In the genomic region with DNA sequence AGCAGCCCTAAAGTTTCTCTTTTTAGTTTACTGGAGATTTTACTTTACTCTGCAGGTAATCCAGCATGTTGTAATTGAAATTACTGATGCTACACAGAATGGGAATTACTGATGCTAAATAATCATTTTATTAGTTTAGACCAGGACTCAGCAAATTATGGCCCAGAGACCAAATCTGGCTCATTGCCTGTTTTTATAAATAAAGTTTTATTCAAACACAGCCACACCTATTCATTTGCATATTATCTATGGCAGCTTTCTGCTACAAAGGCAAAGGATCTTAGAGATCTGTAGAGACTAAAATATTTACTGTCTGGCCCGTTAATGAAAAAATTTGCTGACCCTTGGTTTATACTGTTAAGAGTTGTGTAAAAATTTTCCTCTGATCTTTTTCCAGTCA, we compare ENCODE assay signal across 28 cellular contexts.
"Had no signal": no experiment of that assay in that cellular context is flagged by ENCODE, and none has a peak within 500 bp of the region (broad histone marks: within the 10 kb centered on the region; RNA-seq: fewer than 3 reads in every experiment).

No MANE protein-coding gene starts in this region.

- DNase-seq: natural killer cell; occipital lobe; ovary; posterior cingulate gyrus; psoas muscle; right cardiac atrium; spleen; stimulated activated CD4-positive, alpha-beta T cell treated with anti-CD3 and anti-CD28 coated beads, Interleukin-12 subunit alpha, Interleukin-12 subunit beta, amount 100 ng/mL, for 4 hours; stimulated activated CD4-positive, alpha-beta T cell treated with anti-CD3 and anti-CD28 coated beads, Interleukin-1b, Interleukin-23, amount 100 ng/mL, for 48 hours; stimulated activated CD4-positive, alpha-beta T cell treated with anti-CD3 and anti-CD28 coated beads, Interleukin-4, amount 100 ng/mL, for 1 hour; stimulated activated CD4-positive, alpha-beta T cell treated with anti-CD3 and anti-CD28 coated beads, Interleukin-4, amount 100 ng/mL, for 4 hours; stimulated activated CD8-positive, alpha-beta memory T cell treated with anti-CD3 and anti-CD28 coated beads, Interleukin-4, amount 100 ng/mL, for 48 hours; stimulated activated naive CD4-positive, alpha-beta T cell; stimulated activated naive CD8-positive, alpha-beta T cell treated with anti-CD3 and anti-CD28 coated beads, Interleukin-15, amount 100 ng/mL, for 72 hours; stimulated activated naive CD8-positive, alpha-beta T cell treated with anti-CD3 and anti-CD28 coated beads, Interleukin-15, Interleukin-2, amounts not matched to agents 100 U/mL and 50 U/mL, for 24 hours; substantia nigra; testis; tibial artery; transverse colon; upper lobe of right lung; uterus had no signal

- H3K4me1 ChIP-seq: neural progenitor cell, psoas muscle, suprapubic skin, testis, tibial artery, transverse colon, upper lobe of right lung, uterus had no signal

- ATAC-seq: natural killer cell; psoas muscle; right cardiac atrium; sciatic nerve; stimulated activated memory B cell treated with anti-CD40 and anti-IgM and Interleukin-4, amounts not matched to agents 10 μg/mL and 1 μg/mL and 100 μg/mL, for 72 hours; stimulated activated naive CD8-positive, alpha-beta T cell treated with anti-CD3 and anti-CD28 coated beads, Interleukin-15, amount 100 ng/mL, for 72 hours; stimulated activated naive CD8-positive, alpha-beta T cell treated with anti-CD3 and anti-CD28 coated beads, Interleukin-15, Interleukin-2, amounts not matched to agents 100 U/mL and 50 U/mL, for 24 hours; upper lobe of right lung had no signal

- H3K36me3 ChIP-seq: neural progenitor cell, ovary, uterus had no signal

- H3K27ac ChIP-seq: neural progenitor cell, ovary, parathyroid adenoma, psoas muscle, skin epidermis, spleen, suprapubic skin, testis, tibial artery, transverse colon, upper lobe of right lung, uterus had no signal

- H3K79me2 ChIP-seq: parathyroid adenoma had no signal

- H2AFZ ChIP-seq: neural progenitor cell, parathyroid adenoma had no signal

- H3K4me3 ChIP-seq: neural progenitor cell, ovary, psoas muscle, skin epidermis, smooth muscle cell, spleen, suprapubic skin, testis, tibial artery, transverse colon, upper lobe of right lung, uterus had no signal

- H3K4me2 ChIP-seq: neural progenitor cell, smooth muscle cell had no signal

- H3K9me3 ChIP-seq: ovary, psoas muscle, suprapubic skin, testis, tibial artery, transverse colon, upper lobe of right lung, uterus had no signal

- H3K27me3 ChIP-seq: neural progenitor cell, ovary, spleen, suprapubic skin, testis, tibial artery, transverse colon, upper lobe of right lung, uterus had no signal

- H3K9ac ChIP-seq: neural progenitor cell, parathyroid adenoma had no signal
